In the genomic region with DNA sequence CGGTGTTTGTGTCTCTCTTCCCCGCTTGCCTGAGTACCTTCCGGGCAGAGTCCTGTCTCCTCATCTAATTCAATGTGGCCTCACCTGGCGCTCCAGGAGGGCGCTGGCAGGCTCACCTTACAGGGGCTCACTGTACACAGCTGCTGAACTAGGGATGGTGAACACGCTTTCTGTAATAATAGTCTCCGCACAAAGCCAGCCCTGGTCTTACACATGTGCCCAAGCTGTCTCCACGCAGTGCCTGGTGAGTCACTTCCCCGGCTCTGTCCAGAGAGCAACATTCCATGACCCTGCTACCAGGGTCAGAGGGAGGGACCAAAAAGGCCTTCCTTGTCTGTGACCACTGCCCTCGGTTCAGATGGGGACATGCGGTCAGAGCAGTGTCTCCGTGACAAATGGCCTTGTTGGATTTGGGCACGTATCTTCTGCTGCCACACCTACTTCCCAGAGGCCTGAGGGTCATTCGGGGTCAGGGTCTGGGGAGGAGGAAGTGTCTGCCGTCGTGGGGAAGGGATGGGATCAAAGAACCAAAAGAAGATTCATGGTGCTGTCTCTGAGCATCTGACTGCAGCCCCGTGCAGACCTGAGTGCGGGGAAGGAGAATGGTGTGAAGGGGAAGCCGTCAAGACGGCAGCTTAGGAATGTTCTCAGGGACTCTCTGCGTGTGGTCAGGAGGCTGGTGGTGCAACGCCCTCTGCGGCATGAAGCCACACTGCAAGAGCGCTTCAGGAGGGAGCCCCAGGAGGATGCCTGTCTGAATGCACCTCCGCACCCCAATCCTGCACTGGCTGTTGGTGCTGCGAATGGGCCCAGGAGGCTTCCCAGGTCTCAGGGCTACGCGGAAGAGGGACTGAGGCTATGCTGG, we compare ENCODE assay signal across 12 cellular contexts.
DNase-seq lines count a peak whose midpoint lies in the region; ATAC-seq and TF ChIP-seq lines count a peak whose summit lies in the region.
"Had no signal": no experiment of that assay in that cellular context is flagged by ENCODE, and none has a peak within 500 bp of the region (broad histone marks: within the 10 kb centered on the region; RNA-seq: fewer than 3 reads in every experiment).

No MANE protein-coding gene starts in this region.

- H3K4me1 ChIP-seq in liver (ENCODE audit: control insufficient read depth in 4 of 4, insufficient read depth in 4 of 4, low read length in 3 of 4) (no peaks in the 10 kb centered on the region), thoracic aorta (ENCODE audit: control insufficient read depth in 1 of 2, low read depth in 2 of 2) (no peaks in the 10 kb centered on the region), BE2C (no peaks in the 10 kb centered on the region)

- peak; percentile 72 for ATAC-seq in thoracic aorta (ENCODE audit: insufficient number of reproducible peaks, low FRiP score, low read depth)

- WGBS in liver: 81% methylated on average over 28 of the region's 28 CpGs

- no peaks in the 10 kb centered on the region for H3K27me3 ChIP-seq in liver (ENCODE audit: control insufficient read depth in 4 of 4, insufficient read depth in 4 of 4, low read length in 3 of 4)
- no peaks in the 10 kb centered on the region for H3K27me3 ChIP-seq in thoracic aorta (replicated peaks; ENCODE audit: insufficient read depth)
- H3K27me3 ChIP-seq in BE2C: no peaks in the 10 kb centered on the region

- no peak overlapping the region for H3K4me3 ChIP-seq in HFF-Myc (replicated peaks; ENCODE audit: low read depth, low read length)
- H3K4me3 ChIP-seq in liver (ENCODE audit: low read depth in 1 of 3, low read length in 3 of 3): no peak overlapping the region
- no peak overlapping the region for H3K4me3 ChIP-seq in thoracic aorta
- no peak overlapping the region for H3K4me3 ChIP-seq in BE2C (ENCODE audit: low read depth, low read length)

- H3K9me3 ChIP-seq in liver (ENCODE audit: control insufficient read depth in 4 of 4, low read length in 3 of 4): no peaks in the 10 kb centered on the region
- no peaks in the 10 kb centered on the region for H3K9me3 ChIP-seq in thoracic aorta
- no peaks in the 10 kb centered on the region; the same call in 1 of the 2 replicates for H3K9me3 ChIP-seq in BE2C

- DNase-seq in HFF-Myc (ENCODE audit: extremely low read depth, low read depth) (peak; percentile 44), dermis microvascular lymphatic vessel endothelial cell (ENCODE audit: low read depth in 2 of 2) (peak; percentile 54 to 89), thoracic aorta (ENCODE audit: low spot score) (peak; percentile 36), NOMO-1 treated with DMSO at 0.1 percent for 48 hours (lab: John Stamatoyannopoulos, UW; ENCODE audit: unreplicated experiment) (no peak), globus pallidus (ENCODE audit: low spot score) (no peak), BE2C (no peak)
- no peak for DNase-seq in activated naive CD4-positive, alpha-beta T cell treated with Interleukin-2 at 50 U/mL for 16 hours
- DNase-seq: activated naive CD8-positive, alpha-beta T cell treated with anti-CD3 and anti-CD28 coated beads for 36 hours; NCI-H2081; retina had no signal

- no peak overlapping the region for H3K9ac ChIP-seq in liver (ENCODE audit: low read depth in 1 of 2, low read length in 2 of 2)

- H3K27ac ChIP-seq in liver (ENCODE audit: low read depth in 1 of 2, low read length in 2 of 2) (peak overlapping the region in 1 of 2 donors; percentile 5), thoracic aorta (no peak overlapping the region)
- H3K27ac ChIP-seq: epithelial cell of prostate had no signal

- TF ChIP-seq CTCF in HFF-Myc (IDR thresholded peaks at IDR 0.05; ENCODE audit: low read depth, low read length, missing control alignments) (no peak), liver (IDR thresholded peaks at IDR 0.05; ENCODE audit: low read depth, low read length, missing input control) (no peak), thoracic aorta (IDR thresholded peaks at IDR 0.05) (no peak), BE2C (IDR thresholded peaks at IDR 0.05; ENCODE audit: low read depth, low read length) (no peak)

- no peak for TF ChIP-seq RAD21 in liver (IDR thresholded peaks at IDR 0.05)

- peaks cover 6 to 88% (median 52%) of the 10 kb centered on the region in 4 donors for H3K36me3 ChIP-seq in liver (ENCODE audit: control insufficient read depth in 4 of 4, insufficient read depth in 3 of 4, low read depth in 1 of 4, low read length in 3 of 4)
- H3K36me3 ChIP-seq in thoracic aorta: peaks cover 73% of the 10 kb centered on the region
- H3K36me3 ChIP-seq in BE2C: peaks cover 84% of the 10 kb centered on the region

TF ChIP-seq in liver, 16 proteins besides CTCF, POLR2A, EP300 and RAD21:
- TF ChIP-seq JUND (IDR thresholded peaks at IDR 0.05): peak; percentile 66 to 68
- TF ChIP-seq RXRA (IDR thresholded peaks at IDR 0.05): peak; percentile 78 to 80
- peak; percentile 94 for TF ChIP-seq NR2F2 (IDR thresholded peaks at IDR 0.05)
- TF ChIP-seq, protein P1, sequence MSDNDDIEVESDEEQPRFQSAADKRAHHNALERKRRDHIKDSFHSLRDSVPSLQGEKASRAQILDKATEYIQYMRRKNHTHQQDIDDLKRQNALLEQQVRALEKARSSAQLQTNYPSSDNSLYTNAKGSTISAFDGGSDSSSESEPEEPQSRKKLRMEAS (IDR thresholded peaks at IDR 0.05): peak; percentile 28
- TF ChIP-seq YY1 (IDR thresholded peaks at IDR 0.05): no peak
- TF ChIP-seq, protein P2, sequence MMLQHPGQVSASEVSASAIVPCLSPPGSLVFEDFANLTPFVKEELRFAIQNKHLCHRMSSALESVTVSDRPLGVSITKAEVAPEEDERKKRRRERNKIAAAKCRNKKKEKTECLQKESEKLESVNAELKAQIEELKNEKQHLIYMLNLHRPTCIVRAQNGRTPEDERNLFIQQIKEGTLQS (IDR thresholded peaks at IDR 0.05): no peak
- TF ChIP-seq, protein P3, sequence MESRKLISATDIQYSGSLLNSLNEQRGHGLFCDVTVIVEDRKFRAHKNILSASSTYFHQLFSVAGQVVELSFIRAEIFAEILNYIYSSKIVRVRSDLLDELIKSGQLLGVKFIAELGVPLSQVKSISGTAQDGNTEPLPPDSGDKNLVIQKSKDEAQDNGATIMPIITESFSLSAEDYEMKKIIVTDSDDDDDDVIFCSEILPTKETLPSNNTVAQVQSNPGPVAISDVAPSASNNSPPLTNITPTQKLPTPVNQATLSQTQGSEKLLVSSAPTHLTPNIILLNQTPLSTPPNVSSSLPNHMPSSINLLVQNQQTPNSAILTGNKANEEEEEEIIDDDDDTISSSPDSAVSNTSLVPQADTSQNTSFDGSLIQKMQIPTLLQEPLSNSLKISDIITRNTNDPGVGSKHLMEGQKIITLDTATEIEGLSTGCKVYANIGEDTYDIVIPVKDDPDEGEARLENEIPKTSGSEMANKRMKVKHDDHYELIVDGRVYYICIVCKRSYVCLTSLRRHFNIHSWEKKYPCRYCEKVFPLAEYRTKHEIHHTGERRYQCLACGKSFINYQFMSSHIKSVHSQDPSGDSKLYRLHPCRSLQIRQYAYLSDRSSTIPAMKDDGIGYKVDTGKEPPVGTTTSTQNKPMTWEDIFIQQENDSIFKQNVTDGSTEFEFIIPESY (IDR thresholded peaks at IDR 0.05): no peak
- TF ChIP-seq EGR1 (IDR thresholded peaks at IDR 0.05; ENCODE audit: low read depth in 2 of 2): no peak
- no peak for TF ChIP-seq SP1 (IDR thresholded peaks at IDR 0.05)

Comparison
In these comparisons a context has a peak if more than half of its experiments do, and no peak if none do; other contexts are left out.
1. DNase-seq: peak in HFF-Myc (single experiment), dermis microvascular lymphatic vessel endothelial cell (2 of 2) and thoracic aorta (single experiment); none in NOMO-1 treated with DMSO at 0.1 percent for 48 hours (single experiment), globus pallidus (single experiment), BE2C (single experiment) and activated naive CD4-positive, alpha-beta T cell treated with Interleukin-2 at 50 U/mL for 16 hours (single experiment).